ENCODE assay signal across 9 cellular contexts in genomic region chr6:137823826-137824501, GRCh38. TPM values are rescaled to one million over a fixed set of nuclear protein-coding genes. Genes with fewer than 3 reads are reported as not detected.
DNase-seq lines count a peak whose midpoint lies in the region; ATAC-seq and TF ChIP-seq lines count a peak whose summit lies in the region.
"Had no signal": no experiment of that assay in that cellular context is flagged by ENCODE, and none has a peak within 500 bp of the region (broad histone marks: within the 10 kb centered on the region; RNA-seq: fewer than 3 reads in every experiment).

No MANE protein-coding gene starts in this region.

- H3K27me3 ChIP-seq in right atrium auricular region = no peaks in the 10 kb centered on the region
- H3K27me3 ChIP-seq: right lobe of liver had no signal

- peak overlapping the region; percentile 95 for H3K27ac Mint-ChIP-seq in activated naive CD4-positive, alpha-beta T cell treated with anti-CD3 and anti-CD28 coated beads for 36 hours

- H3K36me3 ChIP-seq in right atrium auricular region = no peaks in the 10 kb centered on the region
- H3K36me3 ChIP-seq: right lobe of liver had no signal

- no peak for TF ChIP-seq CTCF in right atrium auricular region (IDR thresholded peaks at IDR 0.05)

- ATAC-seq in GM19452 (IDR thresholded peaks at IDR 0.05; ENCODE audit: unreplicated experiment) = no peak

- DNase-seq in GM04503 (ENCODE audit: low read depth) = peak; percentile 44
- peak; percentile 84 for DNase-seq in activated naive CD4-positive, alpha-beta T cell treated with anti-CD3 and anti-CD28 coated beads for 36 hours
- DNase-seq in right atrium auricular region (ENCODE audit: low spot score) = peak; percentile 88
- peak; percentile 56 to 69 for DNase-seq in stimulated activated CD4-positive, alpha-beta T cell treated with anti-CD3 and anti-CD28 coated beads, Interleukin-2, amount 100 ng/mL, for 24 hours
- DNase-seq in NCI-H2107 treated with DMSO at 0.1 percent for 48 hours (lab: John Stamatoyannopoulos, UW; ENCODE audit: unreplicated experiment) = no peak
- DNase-seq in T1000 (lab: John Stamatoyannopoulos, UW) = no peak
- DNase-seq: right lobe of liver had no signal

- H3K4me1 ChIP-seq in right atrium auricular region = peaks cover 0 to 31% of the 10 kb centered on the region in 2 donors
- H3K4me1 ChIP-seq: right lobe of liver had no signal

- peak overlapping the region in 1 of 2 donors; percentile 31 for H3K27ac ChIP-seq in right atrium auricular region
- H3K27ac ChIP-seq: right lobe of liver had no signal

- no peaks in the 10 kb centered on the region for H3K27me3 Mint-ChIP-seq in activated naive CD4-positive, alpha-beta T cell treated with anti-CD3 and anti-CD28 coated beads for 36 hours (ENCODE audit: low read depth)

- H3K9me3 ChIP-seq in right atrium auricular region = no peaks in the 10 kb centered on the region
- H3K9me3 ChIP-seq: right lobe of liver had no signal

- no peaks in the 10 kb centered on the region for H3K9me3 Mint-ChIP-seq in activated naive CD4-positive, alpha-beta T cell treated with anti-CD3 and anti-CD28 coated beads for 36 hours

- H3K4me3 Mint-ChIP-seq in activated naive CD4-positive, alpha-beta T cell treated with anti-CD3 and anti-CD28 coated beads for 36 hours = peak overlapping the region; percentile 67

- intact Hi-C loops in activated naive CD4-positive, alpha-beta T cell treated with anti-CD3 and anti-CD28 coated beads for 36 hours (cut with micrococcal nuclease) = loop anchor here (1.0 to 10.0 kb wide), 5 partner anchors 13 to 1321 kb away; no protein-coding TSS in a partner anchor

- H3K4me3 ChIP-seq in right atrium auricular region = no peak overlapping the region
- H3K4me3 ChIP-seq: right lobe of liver had no signal

- CTCF ChIA-PET in activated naive CD4-positive, alpha-beta T cell treated with anti-CD3 and anti-CD28 coated beads for 36 hours (lab: Charles Lee) = interaction anchor here (0.5 to 8.3 kb wide), 4 partner anchors 16 to 44 kb away, joined by 3 to 46 read pairs (median 14); partner anchors contain the start of gene TNFAIP3

- peaks cover 2% of the 10 kb centered on the region for H3K36me3 Mint-ChIP-seq in activated naive CD4-positive, alpha-beta T cell treated with anti-CD3 and anti-CD28 coated beads for 36 hours (ENCODE audit: low read depth)

- H3K4me1 Mint-ChIP-seq in activated naive CD4-positive, alpha-beta T cell treated with anti-CD3 and anti-CD28 coated beads for 36 hours (ENCODE audit: low read depth) = peaks cover 81% of the 10 kb centered on the region

TF ChIP-seq in PFSK-1, 5 proteins besides CTCF, POLR2A, EP300 and RAD21:
- TF ChIP-seq FOXP2 (optimal IDR thresholded peaks at IDR 0.05; ENCODE audit: borderline replicate concordance, extremely low read depth, extremely low read length, insufficient read depth) (no peak), TAF1 (IDR thresholded peaks at IDR 0.05; ENCODE audit: borderline replicate concordance, insufficient read depth, low read length) (no peak), SIN3A (IDR thresholded peaks at IDR 0.05; ENCODE audit: borderline replicate concordance, insufficient read depth, low read length) (peak; percentile 47; the same call in 1 of the 2 replicates), REST (IDR thresholded peaks at IDR 0.05; ENCODE audit: insufficient read depth in 1 of 2, low read depth in 2 of 2, low read length in 2 of 2) (0 out of 4 replicates have a peak, but pooled peaks of 1 of the 2 experiments have one; percentile 7), POLR2AphosphoS5 (IDR thresholded peaks at IDR 0.05; ENCODE audit: low read depth, low read length) (no peak)

RNA-seq across cellular contexts. Expression of gene TNFAIP3, which starts 43.1 kb away (rescaled TPM):
- polyA plus RNA-seq in PFSK-1 (2012; ENCODE audit: insufficient read length, low read depth) = 6.1 TPM
- total RNA-seq in activated naive CD4-positive, alpha-beta T cell treated with anti-CD3 and anti-CD28 coated beads for 36 hours = 100 to 1,000 TPM; 289 to 294 TPM
- 10 to 100 TPM in 1 of 2 donors, 1 to 10 TPM in 1; 8.5 to 14.5 TPM for total RNA-seq in right atrium auricular region

Comparison
In these comparisons a context has a peak if more than half of its experiments do, and no peak if none do; other contexts are left out.
1. DNase-seq: peak in GM04503 (single experiment), activated naive CD4-positive, alpha-beta T cell treated with anti-CD3 and anti-CD28 coated beads for 36 hours (single experiment), right atrium auricular region (single experiment) and stimulated activated CD4-positive, alpha-beta T cell treated with anti-CD3 and anti-CD28 coated beads, Interleukin-2, amount 100 ng/mL, for 24 hours (2 of 2); none in NCI-H2107 treated with DMSO at 0.1 percent for 48 hours (single experiment) and T1000 (single experiment).
2. RNA of gene TNFAIP3, which starts 43.1 kb away (total RNA-seq): 289 to 294 TPM in activated naive CD4-positive, alpha-beta T cell treated with anti-CD3 and anti-CD28 coated beads for 36 hours; 8.5 to 14.5 TPM in right atrium auricular region; every median in the first group is over 10 times any median in the second.